15 cellular contexts compared by ENCODE assay signal in the genomic region with DNA sequence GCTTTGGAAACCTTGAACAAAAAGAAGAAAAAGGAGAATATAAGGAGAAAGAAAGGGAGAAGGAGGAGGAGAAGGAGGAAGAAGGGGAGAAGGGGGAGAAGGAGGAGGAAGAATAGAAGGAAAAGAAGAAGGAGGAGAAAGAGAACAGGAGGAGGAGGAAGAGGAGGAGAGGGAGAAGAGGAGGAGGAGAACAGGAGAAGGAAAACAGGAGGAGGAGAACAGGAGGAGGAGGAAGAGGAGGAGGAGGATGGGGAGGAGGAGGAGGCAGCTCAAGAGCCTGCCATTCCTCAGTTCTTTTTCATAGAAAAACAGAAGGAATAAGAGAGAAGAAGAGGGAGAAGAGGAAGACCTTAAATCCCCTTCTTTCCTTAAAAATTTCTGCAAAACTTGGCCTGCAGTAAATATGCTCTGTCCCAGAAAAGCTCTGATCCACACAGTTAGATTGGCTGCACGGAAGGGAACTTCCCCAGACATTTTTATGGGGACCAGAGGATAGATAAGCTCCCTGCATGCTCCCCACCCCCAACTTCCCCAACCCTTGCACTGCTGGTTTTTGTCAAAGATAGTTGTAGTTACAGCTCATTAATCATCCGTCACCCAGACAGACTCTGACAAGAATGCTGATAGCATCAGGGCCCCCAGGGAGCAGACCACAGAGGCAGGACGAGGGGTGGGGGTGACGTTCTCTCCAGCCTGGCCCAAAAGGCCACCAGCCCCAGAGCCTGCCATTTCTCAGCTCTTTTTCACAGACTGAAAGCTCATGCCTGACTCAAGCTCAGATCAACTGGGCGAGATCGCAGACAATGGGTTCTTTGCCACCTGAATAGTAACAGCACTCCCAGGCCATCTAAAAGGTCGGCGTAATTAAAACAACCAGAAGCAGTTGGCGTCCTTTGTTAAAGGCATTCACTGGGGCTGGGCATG. TPM values are rescaled to one million over a fixed set of nuclear protein-coding genes. Genes with fewer than 3 reads are reported as not detected.
DNase-seq lines count a peak whose midpoint lies in the region; ATAC-seq, FAIRE-seq and TF ChIP-seq lines count a peak whose summit lies in the region.
"Had no signal": no experiment of that assay in that cellular context is flagged by ENCODE, and none has a peak within 500 bp of the region (broad histone marks: within the 10 kb centered on the region; RNA-seq: fewer than 3 reads in every experiment).

No MANE protein-coding gene starts in this region.

- no peak for FAIRE-seq in GM12892 (lab: Jason Lieb, UNC)

- H3K9ac ChIP-seq in H9 (ENCODE audit: extremely low read depth, insufficient read length, low read length) = no peak overlapping the region

- no peak overlapping the region for H4K91ac ChIP-seq in H9 (ENCODE audit: insufficient read length, low read depth, low read length)

- CTCF ChIA-PET in A673 (lab: Charles Lee) = no interaction called here

- H3T11ph ChIP-seq in H9 (ENCODE audit: low read length) = no peak overlapping the region

- H2BK15ac ChIP-seq in H9 (ENCODE audit: low read depth, low read length) = no peak overlapping the region

- no CpG with 5 or more reads among the region's 9 CpGs for WGBS in H9 (ENCODE audit: extremely low coverage, insufficient read length, low lambda C conversion rate)

- POLR2A ChIA-PET in A673 (lab: Charles Lee; ENCODE audit: low non-redundant PET) = interaction anchor here (0.5 kb wide), 1 partner anchor 537 kb away, joined by 6 read pairs; no protein-coding TSS in a partner anchor

- no peak overlapping the region for H3K4me3 ChIP-seq in A673 (ENCODE audit: low read depth, low read length, poor library complexity, severe bottlenecking)
- H3K4me3 ChIP-seq: lower lobe of right lung, right lobe of liver had no signal

- ATAC-seq in SK-N-SH treated with all-trans-retinoic acid at 6 μM for 48 hours (peak; percentile 76), GM18907 (IDR thresholded peaks at IDR 0.05; ENCODE audit: unreplicated experiment) (no peak)
- ATAC-seq: right lobe of liver had no signal

- H3K79me2 ChIP-seq in H9 (ENCODE audit: insufficient read depth, low read length) = no peaks in the 10 kb centered on the region

- intact Hi-C loops in A673 (cut with micrococcal nuclease; ENCODE audit: unreplicated experiment) = no loop called here

- H4K20me1 ChIP-seq in H9 (ENCODE audit: control insufficient read depth, insufficient read depth, insufficient read length) = no peaks in the 10 kb centered on the region

- H3K4me1 ChIP-seq in A673 (ENCODE audit: insufficient read depth, low read length, poor library complexity, severe bottlenecking) = peaks cover 37% of the 10 kb centered on the region
- no peaks in the 10 kb centered on the region; the same call in 1 of the 2 replicates for H3K4me1 ChIP-seq in H9 (ENCODE audit: insufficient read depth, low read length)
- H3K4me1 ChIP-seq: right lobe of liver had no signal

- H3K18ac ChIP-seq in H9 (ENCODE audit: insufficient read length, low read depth, low read length) = peak overlapping the region; percentile 67

- no peaks in the 10 kb centered on the region for H3K23me2 ChIP-seq in H9 (ENCODE audit: insufficient read length, low read depth, low read length, poor library complexity, severe bottlenecking)

- H3K27me3 Mint-ChIP-seq in H9 (ENCODE audit: low read depth) = no peaks in the 10 kb centered on the region; the same call in none of the 2 replicates

- H3K4me2 ChIP-seq in H9 (ENCODE audit: insufficient read depth, insufficient read length, low read length) = no peak overlapping the region

- H2BK12ac ChIP-seq in H9 (ENCODE audit: insufficient read length, low read depth, low read length) = no peak overlapping the region

- H3K36me3 Mint-ChIP-seq in H9 (ENCODE audit: insufficient read depth in 1 of 3, low read depth in 3 of 3) = no peaks in the 10 kb centered on the region

- no peak overlapping the region for H3K56ac ChIP-seq in H9 (ENCODE audit: insufficient read length, low read depth, low read length)

- no peak overlapping the region for H2AK5ac ChIP-seq in H9 (ENCODE audit: insufficient read length, low read length)

- no peak overlapping the region for H2BK5ac ChIP-seq in H9 (ENCODE audit: insufficient read length, low read length)

- H3K14ac ChIP-seq in H9 (ENCODE audit: insufficient read depth, low read length) = no peak overlapping the region

- no peak overlapping the region for H4K5ac ChIP-seq in H9 (ENCODE audit: insufficient read length, low read depth, low read length)

- H3K27me3 ChIP-seq in A673 (replicated peaks; ENCODE audit: insufficient read depth, low read depth, low read length, poor library complexity) (no peaks in the 10 kb centered on the region), H9 (ENCODE audit: insufficient read depth, low read length) (no peaks in the 10 kb centered on the region; the same call in 1 of the 2 replicates)
- H3K27me3 ChIP-seq: right lobe of liver had no signal

- no peak overlapping the region for H2BK20ac ChIP-seq in H9 (ENCODE audit: low read depth, low read length, poor library complexity, severe bottlenecking)

- no peaks in the 10 kb centered on the region for H3K79me1 ChIP-seq in H9 (ENCODE audit: insufficient read depth, low read depth, low read length, poor library complexity, severe bottlenecking)

- TF ChIP-seq CTCF in A673 (conservative IDR thresholded peaks at IDR 0.05; ENCODE audit: low read depth, low read length) (no peak), H9 (conservative IDR thresholded peaks at IDR 0.05) (no peak)

- H4K8ac ChIP-seq in H9 (replicated peaks; ENCODE audit: insufficient read length, low read depth, low read length) = no peak overlapping the region

- no peak overlapping the region for H2BK120ac ChIP-seq in H9 (ENCODE audit: low read depth, low read length, poor library complexity, severe bottlenecking)

- BruUV-seq in A673 (replicated peaks; lab: Mats Ljungman, UMichigan) = no TSS peak

- H3K23ac ChIP-seq in H9 (ENCODE audit: insufficient read length, low read depth, low read length) = no peak overlapping the region

- H3K36me3 ChIP-seq in A673 (ENCODE audit: insufficient read depth, low read length, poor library complexity, severe bottlenecking) = no peaks in the 10 kb centered on the region
- H3K36me3 ChIP-seq: lower lobe of right lung, right lobe of liver had no signal

- peaks cover 20 to 34% of the 10 kb centered on the region in 2 experiments for H3K4me1 Mint-ChIP-seq in H9

- H3K4ac ChIP-seq in H9 (ENCODE audit: low read depth, low read length) = no peak overlapping the region

- no peak overlapping the region for H3K4me3 Mint-ChIP-seq in H9

- H3K9me3 ChIP-seq in A673 (ENCODE audit: low read depth, low read length, poor library complexity, severe bottlenecking) (no peaks in the 10 kb centered on the region), H9 (ENCODE audit: control insufficient read depth, low read depth, low read length) (no peaks in the 10 kb centered on the region)
- H3K9me3 ChIP-seq: lower lobe of right lung, right lobe of liver had no signal

- peak overlapping the region; percentile 16 for H2AFZ ChIP-seq in H9 (ENCODE audit: low read length)

- TF ChIP-seq POLR2A in GM12892 (IDR thresholded peaks at IDR 0.05; ENCODE audit: low read depth, low read length) = no peak

- no peaks in the 10 kb centered on the region; a peak in 1 of 5 replicates for H3K9me3 Mint-ChIP-seq in H9

- DNase-seq in A673 (ENCODE audit: low spot score) (peak; percentile 74), H9 (no peak), iPS-NIHi7 (ENCODE audit: extremely low spot score) (peak; percentile 39), substantia nigra (lab: John Stamatoyannopoulos, UW) (no peak), GM19238 (ENCODE audit: insufficient read length, low spot score) (no peak), GM12892 (ENCODE audit: insufficient read length) (no peak)
- DNase-seq: lower lobe of right lung, NCI-H1105, right lobe of liver had no signal

- peak overlapping the region; percentile 38 for H3K27ac ChIP-seq in A673 (ENCODE audit: low read depth, low read length, poor library complexity, severe bottlenecking)
- no peak overlapping the region for H3K27ac ChIP-seq in H9 (ENCODE audit: insufficient read length, low read depth, low read length)
- H3K27ac ChIP-seq in substantia nigra (ENCODE audit: low read depth, low read length, poor library complexity, severe bottlenecking) = no peak overlapping the region
- H3K27ac ChIP-seq: C4-2B, lower lobe of right lung, right lobe of liver, RWPE1 had no signal

- peak overlapping the region in 1 of 3 experiments; percentile 4; a peak in 1 of 7 replicates for H3K27ac Mint-ChIP-seq in H9

TF ChIP-seq in SK-N-SH treated with all-trans-retinoic acid at 6 μM for 48 hours, 23 proteins besides CTCF, POLR2A, EP300 and RAD21 (continues in another document):
- TF ChIP-seq PPARA (CRISPR knock-in tag; IDR thresholded peaks at IDR 0.05; ENCODE audit: borderline replicate concordance) (no peak), ZFP3 (CRISPR knock-in tag; IDR thresholded peaks at IDR 0.05) (0 out of 2 replicates have a peak, but pooled peaks have one; percentile 30), ISL1 (CRISPR knock-in tag; IDR thresholded peaks at IDR 0.05) (peak; percentile 57), TOX (CRISPR knock-in tag; IDR thresholded peaks at IDR 0.05; ENCODE audit: borderline replicate concordance) (no peak), SNAI2 (CRISPR knock-in tag; IDR thresholded peaks at IDR 0.05) (no peak), GLIS3 (CRISPR knock-in tag; IDR thresholded peaks at IDR 0.05) (peak; percentile 81; the same call in 1 of the 2 replicates)
- TF ChIP-seq, protein P1, sequence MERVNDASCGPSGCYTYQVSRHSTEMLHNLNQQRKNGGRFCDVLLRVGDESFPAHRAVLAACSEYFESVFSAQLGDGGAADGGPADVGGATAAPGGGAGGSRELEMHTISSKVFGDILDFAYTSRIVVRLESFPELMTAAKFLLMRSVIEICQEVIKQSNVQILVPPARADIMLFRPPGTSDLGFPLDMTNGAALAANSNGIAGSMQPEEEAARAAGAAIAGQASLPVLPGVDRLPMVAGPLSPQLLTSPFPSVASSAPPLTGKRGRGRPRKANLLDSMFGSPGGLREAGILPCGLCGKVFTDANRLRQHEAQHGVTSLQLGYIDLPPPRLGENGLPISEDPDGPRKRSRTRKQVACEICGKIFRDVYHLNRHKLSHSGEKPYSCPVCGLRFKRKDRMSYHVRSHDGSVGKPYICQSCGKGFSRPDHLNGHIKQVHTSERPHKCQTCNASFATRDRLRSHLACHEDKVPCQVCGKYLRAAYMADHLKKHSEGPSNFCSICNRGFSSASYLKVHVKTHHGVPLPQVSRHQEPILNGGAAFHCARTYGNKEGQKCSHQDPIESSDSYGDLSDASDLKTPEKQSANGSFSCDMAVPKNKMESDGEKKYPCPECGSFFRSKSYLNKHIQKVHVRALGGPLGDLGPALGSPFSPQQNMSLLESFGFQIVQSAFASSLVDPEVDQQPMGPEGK (CRISPR knock-in tag; IDR thresholded peaks at IDR 0.05; ENCODE audit: borderline replicate concordance) = peak; percentile 69; the same call in 1 of the 2 replicates

RNA-seq across cellular contexts. Expression of a gene that starts 34.5 kb away (rescaled TPM):
- not detected in 2 replicates for total RNA-seq in A673 (2021)
- total RNA-seq in H9 (2021) = not detected in 2 replicates
- polyA plus RNA-seq in GM12892 (2012; ENCODE audit: missing spikeins) = not detected
- total RNA-seq: lower lobe of right lung, right lobe of liver had no signal
- polyA plus RNA-seq: adipose tissue, esophagus had no signal

Comparison
In these comparisons a context has a peak if more than half of its experiments do, and no peak if none do; other contexts are left out.
1. DNase-seq: peak in A673 (single experiment) and iPS-NIHi7 (single experiment); none in H9 (single experiment), substantia nigra (0 of 49), GM19238 (single experiment) and GM12892 (single experiment).